19 cellular contexts compared by ENCODE assay signal in genomic region chr1:150018165-150018564, GRCh38.
"Had no signal": no experiment of that assay in that cellular context is flagged by ENCODE, and none has a peak within 500 bp of the region (broad histone marks: within the 10 kb centered on the region; RNA-seq: fewer than 3 reads in every experiment).

No MANE protein-coding gene starts in this region.

- H3K36me3 ChIP-seq: brain microvascular endothelial cell, gastrocnemius medialis, thoracic aorta had no signal

- H3K4me2 ChIP-seq: smooth muscle cell had no signal

- H3K27ac ChIP-seq: brain microvascular endothelial cell, gastrocnemius medialis, thoracic aorta had no signal

- DNase-seq: activated CD4-positive, alpha-beta T cell treated with anti-CD3 and anti-CD28 coated beads, Interleukin-2, amount 50 U/mL, for 1 hour; activated CD8-positive, alpha-beta memory T cell treated with anti-CD3 and anti-CD28 coated beads for 24 hours; activated CD8-positive, alpha-beta memory T cell treated with anti-CD3 and anti-CD28 coated beads, Interleukin-2, amount 50 U/mL, for 48 hours; activated effector memory CD4-positive, alpha-beta T cell treated with Interleukin-2 at 50 U/mL for 16 hours; activated naive CD4-positive, alpha-beta T cell treated with anti-CD3 and anti-CD28 coated beads, Interleukin-2, amount 50 U/mL, for 16 hours; activated T-cell treated with anti-CD3 and anti-CD28 coated beads, Interleukin-2, amount 50 U/mL, for 48 hours; aorta; brain microvascular endothelial cell; central memory CD4-positive, alpha-beta T cell; erythroblast; gastrocnemius medialis; stimulated activated CD4-positive, alpha-beta T cell treated with anti-CD3 and anti-CD28 coated beads, Interleukin-4, amount 100 ng/mL, for 24 hours had no signal

- H3K27me3 ChIP-seq: brain microvascular endothelial cell, gastrocnemius medialis had no signal

- H3K4me3 ChIP-seq: gastrocnemius medialis, lung, smooth muscle cell, thoracic aorta had no signal

- H3K9me3 ChIP-seq: gastrocnemius medialis, thoracic aorta had no signal

- ATAC-seq: activated CD4-positive, CD25-positive, alpha-beta regulatory T cell treated with anti-CD3 and anti-CD28 coated beads, Interleukin-2, amount 50 U/mL, for 24 hours; gastrocnemius medialis; natural killer cell treated with Interleukin-12 subunit alpha and Interleukin-12 subunit beta and Interleukin-15 and Interleukin-18, amount 100 ng/mL, for 72 hours; sciatic nerve; stimulated activated effector memory CD8-positive, alpha-beta T cell treated with anti-CD3 and anti-CD28 coated beads, Interleukin-12 subunit alpha, Interleukin-12 subunit beta, amount 100 ng/mL, for 72 hours had no signal
